Comparison of ENCODE assay signal across 9 cellular contexts in genomic region chr13:114124921-114125320, GRCh38. TPM values are rescaled to one million over a fixed set of nuclear protein-coding genes. Genes with fewer than 3 reads are reported as not detected.
DNase-seq lines count a peak whose midpoint lies in the region; ATAC-seq and TF ChIP-seq lines count a peak whose summit lies in the region.
"Had no signal": no experiment of that assay in that cellular context is flagged by ENCODE, and none has a peak within 500 bp of the region (broad histone marks: within the 10 kb centered on the region; RNA-seq: fewer than 3 reads in every experiment).

No MANE protein-coding gene starts in this region.

- H3K9me3 ChIP-seq in CD8-positive, alpha-beta memory T cell (ENCODE audit: low read length), result no peaks in the 10 kb centered on the region
- no peaks in the 10 kb centered on the region for H3K9me3 ChIP-seq in transverse colon

- intact Hi-C loops in natural killer cell (cut with micrococcal nuclease) (no loop called here), transverse colon (cut with DNase I; ENCODE audit: low total_unique reads) (loop anchor here (5.0 kb wide), 1 partner anchor 58 kb away; no protein-coding TSS in a partner anchor)

- peak overlapping the region; percentile 57 to 91 (median 69) for H3K4me3 Mint-ChIP-seq in CD8-positive, alpha-beta memory T cell
- peak overlapping the region; percentile 73 for H3K4me3 Mint-ChIP-seq in activated naive CD4-positive, alpha-beta T cell treated with anti-CD3 and anti-CD28 coated beads, Interleukin-2, amount 50 U/mL, for 24 hours
- peak overlapping the region; percentile 84 for H3K4me3 Mint-ChIP-seq in natural killer cell

- H3K27ac Mint-ChIP-seq in CD8-positive, alpha-beta memory T cell, result peak overlapping the region; percentile 78 to 98 (median 90)
- peak overlapping the region; percentile 97 for H3K27ac Mint-ChIP-seq in activated naive CD4-positive, alpha-beta T cell treated with anti-CD3 and anti-CD28 coated beads, Interleukin-2, amount 50 U/mL, for 24 hours
- peak overlapping the region; percentile 91 to 92 for H3K27ac Mint-ChIP-seq in natural killer cell

- no peak overlapping the region for H3K27ac ChIP-seq in CD8-positive, alpha-beta memory T cell (ENCODE audit: low read depth, low read length)
- no peak overlapping the region for H3K27ac ChIP-seq in transverse colon

- TF ChIP-seq CTCF in natural killer cell (IDR thresholded peaks at IDR 0.05) (no peak), transverse colon (IDR thresholded peaks at IDR 0.05) (no peak)

- DNase-seq in CD8-positive, alpha-beta memory T cell, result peak; percentile 41 to 87 (median 72)
- DNase-seq in RPMI7951 (ENCODE audit: low read depth) (peak; percentile 68), natural killer cell (peak; percentile 67), NCI-H1436 (lab: John Stamatoyannopoulos, UW) (no peak), transverse colon (no peak), retina (no peak), NCI-H2029 treated with DMSO at 0.1 percent for 48 hours (lab: John Stamatoyannopoulos, UW) (no peak)
- DNase-seq: NCI-H146 had no signal

- TF ChIP-seq POLR2A in transverse colon (IDR thresholded peaks at IDR 0.05), result no peak

- no peaks in the 10 kb centered on the region for H3K27me3 ChIP-seq in CD8-positive, alpha-beta memory T cell (ENCODE audit: insufficient read depth, low read length, poor library complexity, severe bottlenecking)
- H3K27me3 ChIP-seq in transverse colon, result no peaks in the 10 kb centered on the region

- peaks cover 12 to 71% (median 17%) of the 10 kb centered on the region in 3 donors for H3K36me3 Mint-ChIP-seq in CD8-positive, alpha-beta memory T cell
- peaks cover 14% of the 10 kb centered on the region for H3K36me3 Mint-ChIP-seq in activated naive CD4-positive, alpha-beta T cell treated with anti-CD3 and anti-CD28 coated beads, Interleukin-2, amount 50 U/mL, for 24 hours
- no peaks in the 10 kb centered on the region for H3K36me3 Mint-ChIP-seq in natural killer cell

- POLR2A ChIA-PET in CD8-positive, alpha-beta memory T cell (lab: Charles Lee), result interaction anchor here (0.9 kb wide), 2 partner anchors 14 to 30 kb away, joined by 3 read pairs; no protein-coding TSS in a partner anchor

- H3K36me3 ChIP-seq in CD8-positive, alpha-beta memory T cell (ENCODE audit: insufficient read depth, low read length), result peaks cover 14% of the 10 kb centered on the region
- no peaks in the 10 kb centered on the region for H3K36me3 ChIP-seq in transverse colon

- H3K4me1 ChIP-seq in CD8-positive, alpha-beta memory T cell (ENCODE audit: insufficient read depth, low read length), result peaks cover 93% of the 10 kb centered on the region
- H3K4me1 ChIP-seq in transverse colon, result peaks cover 16 to 52% (median 39%) of the 10 kb centered on the region in 4 donors

- H3K4me3 ChIP-seq in CD8-positive, alpha-beta memory T cell (ENCODE audit: low read length), result no peak overlapping the region
- H3K4me3 ChIP-seq in transverse colon, result no peak overlapping the region

- H3K27me3 Mint-ChIP-seq in CD8-positive, alpha-beta memory T cell, result peaks cover 0 to 6% of the 10 kb centered on the region in 2 donors
- H3K27me3 Mint-ChIP-seq in activated naive CD4-positive, alpha-beta T cell treated with anti-CD3 and anti-CD28 coated beads, Interleukin-2, amount 50 U/mL, for 24 hours, result no peaks in the 10 kb centered on the region
- no peaks in the 10 kb centered on the region for H3K27me3 Mint-ChIP-seq in natural killer cell (ENCODE audit: low read depth in 2 of 2)

- peak; percentile 12 to 54 (median 36) for ATAC-seq in natural killer cell

- no peak for TF ChIP-seq EP300 in transverse colon (IDR thresholded peaks at IDR 0.05; ENCODE audit: low read depth)

- WGBS in transverse colon (ENCODE audit: low coverage in 1 of 2), 2 donors, result 56 to 68% methylated on average over 5 to 9 of the region's 9 CpGs

- in situ Hi-C loops in transverse colon (cut with MboI; ENCODE audit: low pct_ligation_motif_present in 1 of 4, low pct_unique_long_range_greater_than_20kb in 1 of 4, low sequenced_read_pairs in 3 of 4), result loop anchor here in 1 of 4 donors (10.0 kb wide), 1 partner anchor 160 kb away; no protein-coding TSS in a partner anchor

- H3K9me3 Mint-ChIP-seq in CD8-positive, alpha-beta memory T cell, result no peaks in the 10 kb centered on the region
- H3K9me3 Mint-ChIP-seq in activated naive CD4-positive, alpha-beta T cell treated with anti-CD3 and anti-CD28 coated beads, Interleukin-2, amount 50 U/mL, for 24 hours, result no peaks in the 10 kb centered on the region
- H3K9me3 Mint-ChIP-seq in natural killer cell, result no peaks in the 10 kb centered on the region

- CTCF ChIA-PET in CD8-positive, alpha-beta memory T cell (lab: Charles Lee), result interaction anchor here (9.0 kb wide), 1 partner anchor 13 kb away, joined by 60 read pairs; no protein-coding TSS in a partner anchor

- peaks cover 77 to 94% (median 84%) of the 10 kb centered on the region in 3 donors for H3K4me1 Mint-ChIP-seq in CD8-positive, alpha-beta memory T cell
- peaks cover 86% of the 10 kb centered on the region for H3K4me1 Mint-ChIP-seq in activated naive CD4-positive, alpha-beta T cell treated with anti-CD3 and anti-CD28 coated beads, Interleukin-2, amount 50 U/mL, for 24 hours
- H3K4me1 Mint-ChIP-seq in natural killer cell, result peaks cover 79 to 94% of the 10 kb centered on the region in 2 donors

RNA-seq across cellular contexts. Expression of gene RASA3, which starts 7.5 kb away (rescaled TPM):
- 10 to 100 TPM; 26.4 to 27.1 TPM for total RNA-seq in CD8-positive, alpha-beta memory T cell
- polyA plus RNA-seq in CD8-positive, alpha-beta memory T cell, result 123 TPM
- 22.8 and 24.4 TPM in 2 replicates for total RNA-seq in RPMI7951 (2014; rRNA removed; shearing (Covaris generic))
- total RNA-seq in natural killer cell (100 to 1,000 TPM; 252 to 277 (median 274) TPM), transverse colon (10 to 100 TPM in 1 of 4 donors, 1 to 10 TPM in 3; 4.4 to 15.6 (median 8.5) TPM)

RNA-seq across cellular contexts. Expression of gene CFAP97D2, which starts 54.1 kb away (rescaled TPM):
- not detected for total RNA-seq in CD8-positive, alpha-beta memory T cell
- polyA plus RNA-seq in CD8-positive, alpha-beta memory T cell, result 0.31 TPM
- not detected in 2 replicates for total RNA-seq in RPMI7951 (2014; rRNA removed; shearing (Covaris generic))
- 1 to 10 TPM in 1 of 3 donors, under 1 TPM in 1, not detected in 1; 0.45 to 7.7 TPM for total RNA-seq in natural killer cell
- not detected for total RNA-seq in transverse colon

Comparison
In these comparisons a context has a peak if more than half of its experiments do, and no peak if none do; other contexts are left out.
1. DNase-seq: peak in CD8-positive, alpha-beta memory T cell (5 of 5), RPMI7951 (single experiment) and natural killer cell (single experiment); none in NCI-H1436 (single experiment), transverse colon (single experiment), retina (single experiment) and NCI-H2029 treated with DMSO at 0.1 percent for 48 hours (single experiment).
2. Peak in every context shown above with its lines, with median percentiles within 50 percentile points of each other: H3K27ac Mint-ChIP-seq and H3K4me3 Mint-ChIP-seq.